In genomic region chr2:240624011-240624949, GRCh38 we compare ENCODE assay signal across 1 cellular context.
TF ChIP-seq lines count a peak whose summit lies in the region.

No MANE protein-coding gene starts in this region.

TF ChIP-seq in WTC11, 78 proteins besides CTCF, POLR2A, EP300 and RAD21 (continued from another document):
- no peak for TF ChIP-seq NR2C2 (CRISPR knock-in tag; IDR thresholded peaks at IDR 0.05)
- no peak for TF ChIP-seq EMX1 (CRISPR knock-in tag; IDR thresholded peaks at IDR 0.05)
- no peak for TF ChIP-seq OVOL2 (CRISPR knock-in tag; IDR thresholded peaks at IDR 0.05; ENCODE audit: borderline replicate concordance)
- TF ChIP-seq ERG (CRISPR knock-in tag; IDR thresholded peaks at IDR 0.05), result no peak
- no peak for TF ChIP-seq ZNF219 (CRISPR knock-in tag; IDR thresholded peaks at IDR 0.05; ENCODE audit: borderline replicate concordance)
- TF ChIP-seq ZSCAN18 (CRISPR knock-in tag; IDR thresholded peaks at IDR 0.05), result no peak
- no peak for TF ChIP-seq ZNF317 (CRISPR knock-in tag; IDR thresholded peaks at IDR 0.05; ENCODE audit: borderline replicate concordance, low read depth)
- TF ChIP-seq MAX (CRISPR knock-in tag; IDR thresholded peaks at IDR 0.05), result no peak
- TF ChIP-seq FOXJ3 (CRISPR knock-in tag; IDR thresholded peaks at IDR 0.05; ENCODE audit: borderline replicate concordance), result no peak
- no peak for TF ChIP-seq ZMAT4 (CRISPR knock-in tag; IDR thresholded peaks at IDR 0.05)
- no peak for TF ChIP-seq NR3C1 (CRISPR knock-in tag; conservative IDR thresholded peaks at IDR 0.05; ENCODE audit: low read depth)
- TF ChIP-seq RELA (CRISPR knock-in tag; IDR thresholded peaks at IDR 0.05; ENCODE audit: borderline replicate concordance), result no peak
- TF ChIP-seq ZNF425 (CRISPR knock-in tag; conservative IDR thresholded peaks at IDR 0.05), result no peak
- no peak for TF ChIP-seq ATF3 (CRISPR knock-in tag; conservative IDR thresholded peaks at IDR 0.05)
- TF ChIP-seq ATF1 (CRISPR knock-in tag; IDR thresholded peaks at IDR 0.05), result no peak
- no peak for TF ChIP-seq CBFB (CRISPR knock-in tag; IDR thresholded peaks at IDR 0.05; ENCODE audit: low read depth)
